ENCODE assay signal across 1 cellular context in the genomic region with DNA sequence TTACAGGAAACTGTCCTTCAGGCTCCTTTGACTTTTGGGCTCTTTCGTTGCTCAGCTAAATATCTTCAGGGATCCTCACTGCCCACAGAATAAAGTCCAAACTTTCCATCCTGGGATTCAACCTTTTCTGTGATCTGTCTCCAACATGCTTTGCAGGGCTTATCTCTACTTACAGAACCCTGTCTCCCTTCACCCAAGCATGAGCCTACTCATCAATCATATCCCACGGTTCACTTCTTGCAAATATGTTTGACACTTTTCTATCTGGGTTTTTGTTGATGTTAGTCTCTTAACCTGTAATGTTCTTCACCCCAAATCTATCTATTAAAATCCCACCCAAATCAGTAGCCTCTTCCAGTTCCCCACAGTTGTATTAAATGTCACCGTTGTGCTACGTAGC.
TF ChIP-seq lines count a peak whose summit lies in the region.

No MANE protein-coding gene starts in this region.

TF ChIP-seq in K562, 482 proteins besides CTCF, POLR2A, EP300 and RAD21 (continued from another document and continues in another):
- TF ChIP-seq, protein P1, sequence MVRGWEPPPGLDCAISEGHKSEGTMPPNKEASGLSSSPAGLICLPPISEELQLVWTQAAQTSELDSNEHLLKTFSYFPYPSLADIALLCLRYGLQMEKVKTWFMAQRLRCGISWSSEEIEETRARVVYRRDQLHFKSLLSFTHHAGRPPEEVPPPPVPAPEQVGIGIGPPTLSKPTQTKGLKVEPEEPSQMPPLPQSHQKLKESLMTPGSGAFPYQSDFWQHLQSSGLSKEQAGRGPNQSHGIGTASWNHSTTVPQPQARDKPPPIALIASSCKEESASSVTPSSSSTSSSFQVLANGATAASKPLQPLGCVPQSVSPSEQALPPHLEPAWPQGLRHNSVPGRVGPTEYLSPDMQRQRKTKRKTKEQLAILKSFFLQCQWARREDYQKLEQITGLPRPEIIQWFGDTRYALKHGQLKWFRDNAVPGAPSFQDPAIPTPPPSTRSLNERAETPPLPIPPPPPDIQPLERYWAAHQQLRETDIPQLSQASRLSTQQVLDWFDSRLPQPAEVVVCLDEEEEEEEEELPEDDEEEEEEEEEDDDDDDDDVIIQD (CRISPR knock-in tag; IDR thresholded peaks at IDR 0.05), result no peak
- TF ChIP-seq ZFP36 (IDR thresholded peaks at IDR 0.05; ENCODE audit: low read depth, low read length, partially characterized antibody) (no peak), KHSRP (IDR thresholded peaks at IDR 0.05) (no peak), ZNF133 (CRISPR knock-in tag; IDR thresholded peaks at IDR 0.05) (no peak), RBM34 (IDR thresholded peaks at IDR 0.05; ENCODE audit: borderline replicate concordance, insufficient read depth, low read length) (no peak), FUS (optimal IDR thresholded peaks at IDR 0.05; ENCODE audit: low read depth, low read length) (no peak), ATF7 (IDR thresholded peaks at IDR 0.05) (no peak), HNRNPH1 (optimal IDR thresholded peaks at IDR 0.05; ENCODE audit: low read depth, low read length) (no peak), GTF2A2 (tag; IDR thresholded peaks at IDR 0.05) (no peak), DMBX1 (CRISPR knock-in tag; IDR thresholded peaks at IDR 0.05; ENCODE audit: borderline replicate concordance) (no peak), ZKSCAN8 (CRISPR knock-in tag; IDR thresholded peaks at IDR 0.05) (no peak), E2F3 (CRISPR knock-in tag; IDR thresholded peaks at IDR 0.05) (no peak), RNF2 (IDR thresholded peaks at IDR 0.05) (no peak), SMC3 (conservative IDR thresholded peaks at IDR 0.05; ENCODE audit: insufficient read depth, low read depth, low read length) (no peak), ZNF143 (CRISPR knock-in tag; IDR thresholded peaks at IDR 0.05) (no peak), ARID1B (IDR thresholded peaks at IDR 0.05) (peak; percentile 60), TEAD4 (IDR thresholded peaks at IDR 0.05; ENCODE audit: low read length) (peak; percentile 47; the same call in 1 of the 2 replicates), TEAD4 (CRISPR knock-in tag; IDR thresholded peaks at IDR 0.05; ENCODE audit: borderline replicate concordance) (no peak), NR2C1 (IDR thresholded peaks at IDR 0.05) (no peak), NR2C1 (tag; IDR thresholded peaks at IDR 0.05) (no peak), ARNT (IDR thresholded peaks at IDR 0.05) (no peak), NR3C1 (CRISPR knock-in tag; IDR thresholded peaks at IDR 0.05) (no peak), TBL1XR1 (IDR thresholded peaks at IDR 0.05; ENCODE audit: low read length in 2 of 2) (no peak), ETV6 (IDR thresholded peaks at IDR 0.05; ENCODE audit: borderline replicate concordance in 1 of 2, low read depth in 2 of 2, low read length in 1 of 2) (no peak), ETV6 (CRISPR knock-in tag; IDR thresholded peaks at IDR 0.05; ENCODE audit: borderline replicate concordance) (no peak), DNMT1 (IDR thresholded peaks at IDR 0.05) (no peak), DPF2 (IDR thresholded peaks at IDR 0.05) (0 out of 2 replicates have a peak, but pooled peaks have one; percentile 30), SREBF2 (CRISPR knock-in tag; IDR thresholded peaks at IDR 0.05) (no peak), TCFL5 (CRISPR knock-in tag; conservative IDR thresholded peaks at IDR 0.05) (no peak), ZNF174 (CRISPR knock-in tag; IDR thresholded peaks at IDR 0.05) (no peak), ZNF696 (CRISPR knock-in tag; conservative IDR thresholded peaks at IDR 0.05) (no peak)
- TF ChIP-seq, protein P2, sequence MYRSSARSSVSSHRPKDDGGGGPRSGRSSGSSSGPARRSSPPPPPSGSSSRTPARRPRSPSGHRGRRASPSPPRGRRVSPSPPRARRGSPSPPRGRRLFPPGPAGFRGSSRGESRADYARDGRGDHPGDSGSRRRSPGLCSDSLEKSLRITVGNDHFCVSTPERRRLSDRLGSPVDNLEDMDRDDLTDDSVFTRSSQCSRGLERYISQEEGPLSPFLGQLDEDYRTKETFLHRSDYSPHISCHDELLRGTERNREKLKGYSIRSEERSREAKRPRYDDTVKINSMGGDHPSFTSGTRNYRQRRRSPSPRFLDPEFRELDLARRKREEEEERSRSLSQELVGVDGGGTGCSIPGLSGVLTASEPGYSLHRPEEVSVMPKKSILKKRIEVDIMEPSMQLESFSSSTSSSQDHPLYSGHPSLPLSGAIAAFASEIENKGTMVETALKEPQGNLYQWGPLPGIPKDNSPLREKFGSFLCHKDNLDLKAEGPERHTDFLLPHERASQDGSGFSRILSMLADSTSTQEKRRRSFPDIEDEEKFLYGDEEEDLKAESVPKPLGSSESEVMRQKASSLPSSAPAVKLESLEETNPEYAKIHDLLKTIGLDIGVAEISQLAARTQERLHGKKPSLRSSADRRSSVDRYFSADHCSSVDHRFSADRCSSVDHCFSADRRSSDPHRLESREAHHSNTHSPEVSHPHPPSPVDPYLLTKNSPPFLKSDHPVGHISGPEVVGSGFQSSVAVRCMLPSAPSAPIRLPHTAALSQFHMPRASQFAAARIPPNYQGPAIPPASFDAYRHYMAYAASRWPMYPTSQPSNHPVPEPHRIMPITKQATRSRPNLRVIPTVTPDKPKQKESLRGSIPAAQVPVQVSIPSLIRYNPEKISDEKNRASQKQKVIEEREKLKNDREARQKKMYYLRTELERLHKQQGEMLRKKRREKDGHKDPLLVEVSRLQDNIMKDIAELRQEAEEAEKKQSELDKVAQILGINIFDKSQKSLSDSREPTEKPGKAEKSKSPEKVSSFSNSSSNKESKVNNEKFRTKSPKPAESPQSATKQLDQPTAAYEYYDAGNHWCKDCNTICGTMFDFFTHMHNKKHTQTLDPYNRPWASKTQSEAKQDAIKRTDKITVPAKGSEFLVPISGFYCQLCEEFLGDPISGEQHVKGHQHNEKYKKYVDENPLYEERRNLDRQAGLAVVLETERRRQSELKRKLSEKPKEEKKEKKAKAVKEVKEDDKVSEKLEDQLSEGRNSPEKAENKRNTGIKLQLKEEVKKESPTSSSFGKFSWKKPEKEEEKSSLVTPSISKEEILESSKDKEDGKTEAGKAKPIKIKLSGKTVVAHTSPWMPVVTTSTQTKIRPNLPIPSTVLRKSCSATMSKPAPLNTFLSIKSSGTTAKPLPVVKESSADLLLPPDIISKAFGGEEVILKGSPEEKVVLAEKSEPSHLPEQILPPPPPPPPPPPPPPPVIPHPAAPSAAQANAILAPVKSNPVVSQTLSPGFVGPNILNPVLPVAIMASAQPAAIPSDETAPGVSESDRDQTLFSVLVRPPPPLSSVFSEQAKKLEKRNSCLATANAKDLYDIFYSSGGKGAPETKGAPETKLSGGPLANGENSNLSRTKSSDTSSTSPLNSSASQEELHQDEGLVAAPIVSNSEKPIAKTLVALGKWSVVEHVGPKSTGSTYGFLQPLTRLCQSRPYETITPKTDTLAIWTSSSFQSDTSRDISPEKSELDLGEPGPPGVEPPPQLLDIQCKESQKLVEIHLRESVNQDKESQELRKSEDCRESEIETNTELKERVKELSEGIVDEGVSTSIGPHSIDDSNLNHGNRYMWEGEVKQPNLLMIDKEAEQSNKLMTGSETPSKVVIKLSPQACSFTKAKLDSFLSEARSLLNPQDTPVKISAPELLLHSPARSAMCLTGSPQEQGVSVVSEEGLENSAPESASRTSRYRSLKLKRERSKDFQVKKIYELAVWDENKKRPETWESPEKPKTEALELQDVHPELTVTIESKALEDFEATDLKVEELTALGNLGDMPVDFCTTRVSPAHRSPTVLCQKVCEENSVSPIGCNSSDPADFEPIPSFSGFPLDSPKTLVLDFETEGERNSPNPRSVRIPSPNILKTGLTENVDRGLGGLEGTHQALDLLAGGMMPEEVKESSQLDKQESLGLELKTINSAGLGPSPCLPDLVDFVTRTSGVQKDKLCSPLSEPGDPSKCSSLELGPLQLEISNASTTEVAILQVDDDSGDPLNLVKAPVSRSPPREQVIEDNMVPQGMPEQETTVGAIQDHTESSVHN (IDR thresholded peaks at IDR 0.05; ENCODE audit: borderline replicate concordance in 1 of 2, low read depth in 1 of 2), result no peak
- TF ChIP-seq, protein P3, sequence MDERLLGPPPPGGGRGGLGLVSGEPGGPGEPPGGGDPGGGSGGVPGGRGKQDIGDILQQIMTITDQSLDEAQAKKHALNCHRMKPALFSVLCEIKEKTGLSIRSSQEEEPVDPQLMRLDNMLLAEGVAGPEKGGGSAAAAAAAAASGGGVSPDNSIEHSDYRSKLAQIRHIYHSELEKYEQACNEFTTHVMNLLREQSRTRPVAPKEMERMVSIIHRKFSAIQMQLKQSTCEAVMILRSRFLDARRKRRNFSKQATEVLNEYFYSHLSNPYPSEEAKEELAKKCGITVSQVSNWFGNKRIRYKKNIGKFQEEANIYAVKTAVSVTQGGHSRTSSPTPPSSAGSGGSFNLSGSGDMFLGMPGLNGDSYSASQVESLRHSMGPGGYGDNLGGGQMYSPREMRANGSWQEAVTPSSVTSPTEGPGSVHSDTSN (CRISPR knock-in tag; IDR thresholded peaks at IDR 0.05; ENCODE audit: low read depth), result no peak
- TF ChIP-seq, protein P3 (tag; conservative IDR thresholded peaks at IDR 0.05; ENCODE audit: low read depth), result peak; percentile 87
- TF ChIP-seq, protein P4, sequence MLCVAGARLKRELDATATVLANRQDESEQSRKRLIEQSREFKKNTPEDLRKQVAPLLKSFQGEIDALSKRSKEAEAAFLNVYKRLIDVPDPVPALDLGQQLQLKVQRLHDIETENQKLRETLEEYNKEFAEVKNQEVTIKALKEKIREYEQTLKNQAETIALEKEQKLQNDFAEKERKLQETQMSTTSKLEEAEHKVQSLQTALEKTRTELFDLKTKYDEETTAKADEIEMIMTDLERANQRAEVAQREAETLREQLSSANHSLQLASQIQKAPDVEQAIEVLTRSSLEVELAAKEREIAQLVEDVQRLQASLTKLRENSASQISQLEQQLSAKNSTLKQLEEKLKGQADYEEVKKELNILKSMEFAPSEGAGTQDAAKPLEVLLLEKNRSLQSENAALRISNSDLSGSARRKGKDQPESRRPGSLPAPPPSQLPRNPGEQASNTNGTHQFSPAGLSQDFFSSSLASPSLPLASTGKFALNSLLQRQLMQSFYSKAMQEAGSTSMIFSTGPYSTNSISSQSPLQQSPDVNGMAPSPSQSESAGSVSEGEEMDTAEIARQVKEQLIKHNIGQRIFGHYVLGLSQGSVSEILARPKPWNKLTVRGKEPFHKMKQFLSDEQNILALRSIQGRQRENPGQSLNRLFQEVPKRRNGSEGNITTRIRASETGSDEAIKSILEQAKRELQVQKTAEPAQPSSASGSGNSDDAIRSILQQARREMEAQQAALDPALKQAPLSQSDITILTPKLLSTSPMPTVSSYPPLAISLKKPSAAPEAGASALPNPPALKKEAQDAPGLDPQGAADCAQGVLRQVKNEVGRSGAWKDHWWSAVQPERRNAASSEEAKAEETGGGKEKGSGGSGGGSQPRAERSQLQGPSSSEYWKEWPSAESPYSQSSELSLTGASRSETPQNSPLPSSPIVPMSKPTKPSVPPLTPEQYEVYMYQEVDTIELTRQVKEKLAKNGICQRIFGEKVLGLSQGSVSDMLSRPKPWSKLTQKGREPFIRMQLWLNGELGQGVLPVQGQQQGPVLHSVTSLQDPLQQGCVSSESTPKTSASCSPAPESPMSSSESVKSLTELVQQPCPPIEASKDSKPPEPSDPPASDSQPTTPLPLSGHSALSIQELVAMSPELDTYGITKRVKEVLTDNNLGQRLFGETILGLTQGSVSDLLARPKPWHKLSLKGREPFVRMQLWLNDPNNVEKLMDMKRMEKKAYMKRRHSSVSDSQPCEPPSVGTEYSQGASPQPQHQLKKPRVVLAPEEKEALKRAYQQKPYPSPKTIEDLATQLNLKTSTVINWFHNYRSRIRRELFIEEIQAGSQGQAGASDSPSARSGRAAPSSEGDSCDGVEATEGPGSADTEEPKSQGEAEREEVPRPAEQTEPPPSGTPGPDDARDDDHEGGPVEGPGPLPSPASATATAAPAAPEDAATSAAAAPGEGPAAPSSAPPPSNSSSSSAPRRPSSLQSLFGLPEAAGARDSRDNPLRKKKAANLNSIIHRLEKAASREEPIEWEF (CRISPR knock-in tag; IDR thresholded peaks at IDR 0.05), result no peak
- TF ChIP-seq, protein P5, sequence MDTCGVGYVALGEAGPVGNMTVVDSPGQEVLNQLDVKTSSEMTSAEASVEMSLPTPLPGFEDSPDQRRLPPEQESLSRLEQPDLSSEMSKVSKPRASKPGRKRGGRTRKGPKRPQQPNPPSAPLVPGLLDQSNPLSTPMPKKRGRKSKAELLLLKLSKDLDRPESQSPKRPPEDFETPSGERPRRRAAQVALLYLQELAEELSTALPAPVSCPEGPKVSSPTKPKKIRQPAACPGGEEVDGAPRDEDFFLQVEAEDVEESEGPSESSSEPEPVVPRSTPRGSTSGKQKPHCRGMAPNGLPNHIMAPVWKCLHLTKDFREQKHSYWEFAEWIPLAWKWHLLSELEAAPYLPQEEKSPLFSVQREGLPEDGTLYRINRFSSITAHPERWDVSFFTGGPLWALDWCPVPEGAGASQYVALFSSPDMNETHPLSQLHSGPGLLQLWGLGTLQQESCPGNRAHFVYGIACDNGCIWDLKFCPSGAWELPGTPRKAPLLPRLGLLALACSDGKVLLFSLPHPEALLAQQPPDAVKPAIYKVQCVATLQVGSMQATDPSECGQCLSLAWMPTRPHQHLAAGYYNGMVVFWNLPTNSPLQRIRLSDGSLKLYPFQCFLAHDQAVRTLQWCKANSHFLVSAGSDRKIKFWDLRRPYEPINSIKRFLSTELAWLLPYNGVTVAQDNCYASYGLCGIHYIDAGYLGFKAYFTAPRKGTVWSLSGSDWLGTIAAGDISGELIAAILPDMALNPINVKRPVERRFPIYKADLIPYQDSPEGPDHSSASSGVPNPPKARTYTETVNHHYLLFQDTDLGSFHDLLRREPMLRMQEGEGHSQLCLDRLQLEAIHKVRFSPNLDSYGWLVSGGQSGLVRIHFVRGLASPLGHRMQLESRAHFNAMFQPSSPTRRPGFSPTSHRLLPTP (IDR thresholded peaks at IDR 0.05; ENCODE audit: borderline replicate concordance, extremely low read depth, insufficient read length), result no peak
- TF ChIP-seq, protein P6, sequence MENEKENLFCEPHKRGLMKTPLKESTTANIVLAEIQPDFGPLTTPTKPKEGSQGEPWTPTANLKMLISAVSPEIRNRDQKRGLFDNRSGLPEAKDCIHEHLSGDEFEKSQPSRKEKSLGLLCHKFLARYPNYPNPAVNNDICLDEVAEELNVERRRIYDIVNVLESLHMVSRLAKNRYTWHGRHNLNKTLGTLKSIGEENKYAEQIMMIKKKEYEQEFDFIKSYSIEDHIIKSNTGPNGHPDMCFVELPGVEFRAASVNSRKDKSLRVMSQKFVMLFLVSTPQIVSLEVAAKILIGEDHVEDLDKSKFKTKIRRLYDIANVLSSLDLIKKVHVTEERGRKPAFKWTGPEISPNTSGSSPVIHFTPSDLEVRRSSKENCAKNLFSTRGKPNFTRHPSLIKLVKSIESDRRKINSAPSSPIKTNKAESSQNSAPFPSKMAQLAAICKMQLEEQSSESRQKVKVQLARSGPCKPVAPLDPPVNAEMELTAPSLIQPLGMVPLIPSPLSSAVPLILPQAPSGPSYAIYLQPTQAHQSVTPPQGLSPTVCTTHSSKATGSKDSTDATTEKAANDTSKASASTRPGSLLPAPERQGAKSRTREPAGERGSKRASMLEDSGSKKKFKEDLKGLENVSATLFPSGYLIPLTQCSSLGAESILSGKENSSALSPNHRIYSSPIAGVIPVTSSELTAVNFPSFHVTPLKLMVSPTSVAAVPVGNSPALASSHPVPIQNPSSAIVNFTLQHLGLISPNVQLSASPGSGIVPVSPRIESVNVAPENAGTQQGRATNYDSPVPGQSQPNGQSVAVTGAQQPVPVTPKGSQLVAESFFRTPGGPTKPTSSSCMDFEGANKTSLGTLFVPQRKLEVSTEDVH (IDR thresholded peaks at IDR 0.05; ENCODE audit: low read depth, partially characterized antibody), result no peak
